1 cellular context compared by ENCODE assay signal in the genomic region with DNA sequence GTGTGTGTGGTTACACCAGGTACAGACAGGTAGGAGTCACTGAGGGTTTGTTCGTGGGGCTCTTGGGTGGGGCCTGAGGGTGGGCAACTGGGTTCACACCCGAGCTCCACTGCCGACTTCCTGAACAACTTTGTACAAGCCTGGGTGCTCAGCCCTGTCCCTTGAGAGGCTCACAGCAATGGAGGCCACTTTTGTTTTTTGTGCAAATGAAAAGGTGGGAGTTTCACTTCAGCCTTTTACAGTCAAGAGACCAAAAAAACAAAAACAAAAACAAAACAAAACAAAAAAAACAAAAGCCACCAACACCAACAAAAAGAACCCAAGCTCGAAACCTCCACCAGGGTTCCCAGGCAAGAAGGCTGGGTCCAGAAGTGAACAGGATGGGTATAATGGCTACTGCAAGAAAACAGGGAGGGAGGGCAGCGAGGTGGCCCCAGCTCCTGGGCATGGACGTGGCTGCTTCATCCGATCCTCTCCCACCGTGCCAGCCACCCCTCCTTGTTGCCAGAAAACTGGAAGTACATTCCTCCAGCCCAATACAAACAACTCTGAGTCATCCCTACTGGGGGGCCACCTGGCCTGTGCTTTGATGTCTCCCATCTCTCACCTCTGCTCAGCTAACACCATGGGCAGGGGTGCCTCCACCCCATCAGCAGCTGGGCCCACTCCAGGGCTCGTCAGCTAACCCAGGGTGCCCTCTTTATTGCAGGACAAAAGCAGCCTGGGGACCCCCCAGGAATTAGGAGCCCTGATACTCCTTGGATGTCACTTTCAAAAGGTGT.
TF ChIP-seq lines count a peak whose summit lies in the region.

No MANE protein-coding gene starts in this region.

TF ChIP-seq in HepG2, 621 proteins besides CTCF, POLR2A, EP300 and RAD21 (continued from another document and continues in another):
- TF ChIP-seq THAP7 (CRISPR knock-in tag; IDR thresholded peaks at IDR 0.05) (no peak), ZNF335 (CRISPR knock-in tag; IDR thresholded peaks at IDR 0.05) (peak; percentile 78; the same call in 1 of the 2 replicates), ZNF570 (CRISPR knock-in tag; IDR thresholded peaks at IDR 0.05; ENCODE audit: borderline replicate concordance) (no peak), CCAR2 (optimal IDR thresholded peaks at IDR 0.05; ENCODE audit: low read depth, low read length) (peak; percentile 91), PITX1 (CRISPR knock-in tag; IDR thresholded peaks at IDR 0.05) (peak; percentile 58; the same call in 1 of the 2 replicates), PRDM15 (CRISPR knock-in tag; IDR thresholded peaks at IDR 0.05) (no peak), ZNF691 (CRISPR knock-in tag; IDR thresholded peaks at IDR 0.05; ENCODE audit: borderline replicate concordance, low read depth) (peak; percentile 62; the same call in 1 of the 2 replicates), ZSCAN20 (CRISPR knock-in tag; IDR thresholded peaks at IDR 0.05; ENCODE audit: borderline replicate concordance) (0 out of 2 replicates have a peak, but pooled peaks have one; percentile 44), ZNF768 (CRISPR knock-in tag; IDR thresholded peaks at IDR 0.05) (peak; percentile 63), SRSF4 (IDR thresholded peaks at IDR 0.05; ENCODE audit: low read depth, low read length, poor library complexity, severe bottlenecking) (no peak), CAMTA2 (CRISPR knock-in tag; IDR thresholded peaks at IDR 0.05; ENCODE audit: borderline replicate concordance) (0 out of 2 replicates have a peak, but pooled peaks have one; percentile 33), ZNF761 (CRISPR knock-in tag; conservative IDR thresholded peaks at IDR 0.05) (no peak), ZFP41 (CRISPR knock-in tag; IDR thresholded peaks at IDR 0.05; ENCODE audit: borderline replicate concordance) (no peak), KDM5A (IDR thresholded peaks at IDR 0.05; ENCODE audit: borderline replicate concordance, low read length) (no peak), HNF1B (CRISPR knock-in tag; IDR thresholded peaks at IDR 0.05) (peak; percentile 89), AHR (CRISPR knock-in tag; IDR thresholded peaks at IDR 0.05) (no peak), SCMH1 (CRISPR knock-in tag; IDR thresholded peaks at IDR 0.05; ENCODE audit: borderline replicate concordance) (no peak), ZGPAT (CRISPR knock-in tag; IDR thresholded peaks at IDR 0.05) (peak; percentile 95)
- TF ChIP-seq, protein P1, sequence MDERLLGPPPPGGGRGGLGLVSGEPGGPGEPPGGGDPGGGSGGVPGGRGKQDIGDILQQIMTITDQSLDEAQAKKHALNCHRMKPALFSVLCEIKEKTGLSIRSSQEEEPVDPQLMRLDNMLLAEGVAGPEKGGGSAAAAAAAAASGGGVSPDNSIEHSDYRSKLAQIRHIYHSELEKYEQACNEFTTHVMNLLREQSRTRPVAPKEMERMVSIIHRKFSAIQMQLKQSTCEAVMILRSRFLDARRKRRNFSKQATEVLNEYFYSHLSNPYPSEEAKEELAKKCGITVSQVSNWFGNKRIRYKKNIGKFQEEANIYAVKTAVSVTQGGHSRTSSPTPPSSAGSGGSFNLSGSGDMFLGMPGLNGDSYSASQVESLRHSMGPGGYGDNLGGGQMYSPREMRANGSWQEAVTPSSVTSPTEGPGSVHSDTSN (CRISPR knock-in tag; IDR thresholded peaks at IDR 0.05): no peak
- TF ChIP-seq, protein P2, sequence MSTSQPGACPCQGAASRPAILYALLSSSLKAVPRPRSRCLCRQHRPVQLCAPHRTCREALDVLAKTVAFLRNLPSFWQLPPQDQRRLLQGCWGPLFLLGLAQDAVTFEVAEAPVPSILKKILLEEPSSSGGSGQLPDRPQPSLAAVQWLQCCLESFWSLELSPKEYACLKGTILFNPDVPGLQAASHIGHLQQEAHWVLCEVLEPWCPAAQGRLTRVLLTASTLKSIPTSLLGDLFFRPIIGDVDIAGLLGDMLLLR (CRISPR knock-in tag; IDR thresholded peaks at IDR 0.05): 0 out of 2 replicates have a peak, but pooled peaks have one; percentile 30
- TF ChIP-seq, protein P3, sequence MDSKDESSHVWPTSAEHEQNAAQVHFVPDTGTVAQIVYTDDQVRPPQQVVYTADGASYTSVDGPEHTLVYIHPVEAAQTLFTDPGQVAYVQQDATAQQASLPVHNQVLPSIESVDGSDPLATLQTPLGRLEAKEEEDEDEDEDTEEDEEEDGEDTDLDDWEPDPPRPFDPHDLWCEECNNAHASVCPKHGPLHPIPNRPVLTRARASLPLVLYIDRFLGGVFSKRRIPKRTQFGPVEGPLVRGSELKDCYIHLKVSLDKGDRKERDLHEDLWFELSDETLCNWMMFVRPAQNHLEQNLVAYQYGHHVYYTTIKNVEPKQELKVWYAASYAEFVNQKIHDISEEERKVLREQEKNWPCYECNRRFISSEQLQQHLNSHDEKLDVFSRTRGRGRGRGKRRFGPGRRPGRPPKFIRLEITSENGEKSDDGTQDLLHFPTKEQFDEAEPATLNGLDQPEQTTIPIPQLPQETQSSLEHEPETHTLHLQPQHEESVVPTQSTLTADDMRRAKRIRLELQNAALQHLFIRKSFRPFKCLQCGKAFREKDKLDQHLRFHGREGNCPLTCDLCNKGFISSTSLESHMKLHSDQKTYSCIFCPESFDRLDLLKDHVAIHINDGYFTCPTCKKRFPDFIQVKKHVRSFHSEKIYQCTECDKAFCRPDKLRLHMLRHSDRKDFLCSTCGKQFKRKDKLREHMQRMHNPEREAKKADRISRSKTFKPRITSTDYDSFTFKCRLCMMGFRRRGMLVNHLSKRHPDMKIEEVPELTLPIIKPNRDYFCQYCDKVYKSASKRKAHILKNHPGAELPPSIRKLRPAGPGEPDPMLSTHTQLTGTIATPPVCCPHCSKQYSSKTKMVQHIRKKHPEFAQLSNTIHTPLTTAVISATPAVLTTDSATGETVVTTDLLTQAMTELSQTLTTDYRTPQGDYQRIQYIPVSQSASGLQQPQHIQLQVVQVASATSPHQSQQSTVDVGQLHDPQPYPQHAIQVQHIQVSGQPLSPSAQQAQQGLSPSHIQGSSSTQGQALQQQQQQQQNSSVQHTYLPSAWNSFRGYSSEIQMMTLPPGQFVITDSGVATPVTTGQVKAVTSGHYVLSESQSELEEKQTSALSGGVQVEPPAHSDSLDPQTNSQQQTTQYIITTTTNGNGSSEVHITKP (CRISPR knock-in tag; IDR thresholded peaks at IDR 0.05; ENCODE audit: low read depth): peak; percentile 91
- TF ChIP-seq, protein P4, sequence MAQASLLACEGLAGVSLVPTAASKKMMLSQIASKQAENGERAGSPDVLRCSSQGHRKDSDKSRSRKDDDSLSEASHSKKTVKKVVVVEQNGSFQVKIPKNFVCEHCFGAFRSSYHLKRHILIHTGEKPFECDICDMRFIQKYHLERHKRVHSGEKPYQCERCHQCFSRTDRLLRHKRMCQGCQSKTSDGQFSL (CRISPR knock-in tag; IDR thresholded peaks at IDR 0.05): peak; percentile 66; the same call in 1 of the 2 replicates
- TF ChIP-seq, protein P5, sequence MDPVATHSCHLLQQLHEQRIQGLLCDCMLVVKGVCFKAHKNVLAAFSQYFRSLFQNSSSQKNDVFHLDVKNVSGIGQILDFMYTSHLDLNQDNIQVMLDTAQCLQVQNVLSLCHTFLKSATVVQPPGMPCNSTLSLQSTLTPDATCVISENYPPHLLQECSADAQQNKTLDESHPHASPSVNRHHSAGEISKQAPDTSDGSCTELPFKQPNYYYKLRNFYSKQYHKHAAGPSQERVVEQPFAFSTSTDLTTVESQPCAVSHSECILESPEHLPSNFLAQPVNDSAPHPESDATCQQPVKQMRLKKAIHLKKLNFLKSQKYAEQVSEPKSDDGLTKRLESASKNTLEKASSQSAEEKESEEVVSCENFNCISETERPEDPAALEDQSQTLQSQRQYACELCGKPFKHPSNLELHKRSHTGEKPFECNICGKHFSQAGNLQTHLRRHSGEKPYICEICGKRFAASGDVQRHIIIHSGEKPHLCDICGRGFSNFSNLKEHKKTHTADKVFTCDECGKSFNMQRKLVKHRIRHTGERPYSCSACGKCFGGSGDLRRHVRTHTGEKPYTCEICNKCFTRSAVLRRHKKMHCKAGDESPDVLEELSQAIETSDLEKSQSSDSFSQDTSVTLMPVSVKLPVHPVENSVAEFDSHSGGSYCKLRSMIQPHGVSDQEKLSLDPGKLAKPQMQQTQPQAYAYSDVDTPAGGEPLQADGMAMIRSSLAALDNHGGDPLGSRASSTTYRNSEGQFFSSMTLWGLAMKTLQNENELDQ (CRISPR knock-in tag; IDR thresholded peaks at IDR 0.05; ENCODE audit: borderline replicate concordance): no peak
